Comparison of ENCODE assay signal across 9 cellular contexts in genomic region chr16:56643080-56643778, GRCh38. TPM values are rescaled to one million over a fixed set of nuclear protein-coding genes. Genes with fewer than 3 reads are reported as not detected.
DNase-seq lines count a peak whose midpoint lies in the region; ATAC-seq and TF ChIP-seq lines count a peak whose summit lies in the region.
"Had no signal": no experiment of that assay in that cellular context is flagged by ENCODE, and none has a peak within 500 bp of the region (broad histone marks: within the 10 kb centered on the region; RNA-seq: fewer than 3 reads in every experiment).

No MANE protein-coding gene starts in this region.

- H3K27me3 ChIP-seq in PC-3 (ENCODE audit: low read length) (no peaks in the 10 kb centered on the region), skeletal muscle tissue (ENCODE audit: control insufficient read depth in 3 of 3, insufficient read depth in 3 of 3, low read length in 3 of 3) (peaks cover 11 to 42% (median 35%) of the 10 kb centered on the region in 3 donors)

- no peak; the same call in 1 of the 2 replicates for TF ChIP-seq CTCF in PC-3 (conservative IDR thresholded peaks at IDR 0.05; ENCODE audit: low read depth, low read length)

- ATAC-seq in GM21515 (IDR thresholded peaks at IDR 0.05; ENCODE audit: unreplicated experiment) (peak; percentile 59), PC-3 (peak; percentile 99), HG03280 (IDR thresholded peaks at IDR 0.05; ENCODE audit: unreplicated experiment) (no peak)

- H3K4me1 ChIP-seq in PC-3 (ENCODE audit: insufficient read depth, low read length) (peaks cover 10% of the 10 kb centered on the region), skeletal muscle tissue (ENCODE audit: control insufficient read depth in 3 of 3, insufficient read depth in 3 of 3, low read length in 3 of 3) (peaks cover 16 to 21% (median 18%) of the 10 kb centered on the region in 3 donors)

- no peaks in the 10 kb centered on the region for H4K20me1 ChIP-seq in PC-3 (ENCODE audit: low read length)

- H3K4me2 ChIP-seq in PC-3 (ENCODE audit: low read length) = peak overlapping the region; percentile 51

- peak overlapping the region; percentile 55; the same call in 1 of the 2 replicates for H2AFZ ChIP-seq in PC-3 (ENCODE audit: low read length)

- H3K4me3 ChIP-seq in PC-3 (ENCODE audit: low read length) (no peak overlapping the region), skeletal muscle tissue (ENCODE audit: low read length in 3 of 3) (peak overlapping the region; percentile 29 to 64 (median 33))

- H3K79me2 ChIP-seq in PC-3 (ENCODE audit: low read length) = no peaks in the 10 kb centered on the region

- POLR2A ChIA-PET in PC-3 (lab: Charles Lee; ENCODE audit: unreplicated experiment) = interaction anchor here (0.6 kb wide), 1 partner anchor 30 kb away, joined by 5 read pairs; no protein-coding TSS in a partner anchor

- no peaks in the 10 kb centered on the region for H3K9me3 ChIP-seq in PC-3 (ENCODE audit: low read length)
- no peaks in the 10 kb centered on the region for H3K9me3 ChIP-seq in skeletal muscle tissue (ENCODE audit: control insufficient read depth in 3 of 3, low read length in 3 of 3)

- H3K9ac ChIP-seq in PC-3 (ENCODE audit: low read length) (no peak overlapping the region), skeletal muscle tissue (ENCODE audit: low read depth in 1 of 3, low read length in 3 of 3) (peak overlapping the region in 1 of 3 donors; percentile 66)

- CTCF ChIA-PET in PC-3 (lab: Charles Lee) = interaction anchor here (0.6 to 1.0 kb wide), 2 partner anchors 40 to 59 kb away, joined by 4 to 6 read pairs; no protein-coding TSS in a partner anchor

- H3F3A ChIP-seq in PC-3 (ENCODE audit: low read length, unreplicated experiment) = no peaks in the 10 kb centered on the region

- H3K9me2 ChIP-seq in PC-3 (replicated peaks; ENCODE audit: low read length) = no peaks in the 10 kb centered on the region

- BruUV-seq in PC-3 (replicated peaks; lab: Mats Ljungman, UMichigan) = no TSS peak

- intact Hi-C loops in PC-3 (cut with micrococcal nuclease) = no loop called here

- H3K27ac ChIP-seq in PC-3 (ENCODE audit: low read length) = no peak overlapping the region
- H3K27ac ChIP-seq in skeletal muscle tissue (ENCODE audit: low read depth, low read length) = peak overlapping the region; percentile 32

- DNase-seq in AG08395 (ENCODE audit: low spot score) = peak; percentile 56
- peak; percentile 53 for DNase-seq in PC-3
- peak; percentile 79 for DNase-seq in activated naive CD4-positive, alpha-beta T cell treated with anti-CD3 and anti-CD28 coated beads, Interleukin-2, amount 50 U/mL, for 16 hours
- peak; percentile 50 for DNase-seq in hepatic stellate cell (ENCODE audit: low spot score)
- no peak for DNase-seq in SKM-1 (lab: John Stamatoyannopoulos, UW; ENCODE audit: unreplicated experiment)

- no peaks in the 10 kb centered on the region for H3K36me3 ChIP-seq in PC-3 (ENCODE audit: low read depth, low read length)
- no peaks in the 10 kb centered on the region for H3K36me3 ChIP-seq in skeletal muscle tissue (ENCODE audit: control insufficient read depth in 3 of 3, insufficient read depth in 3 of 3, low read length in 3 of 3)

RNA-seq across cellular contexts. Expression of gene MT1A, which starts 4.8 kb away (rescaled TPM):
- total RNA-seq in PC-3 (2014; rRNA removed) = not detected in 2 replicates
- not detected for total RNA-seq in skeletal muscle tissue
- total RNA-seq: temporal lobe had no signal

RNA-seq across cellular contexts. Expression of gene MT1B, which starts 8.5 kb away (rescaled TPM):
- total RNA-seq in PC-3 (2014; rRNA removed) (not detected in 2 replicates), skeletal muscle tissue (not detected)
- total RNA-seq: temporal lobe had no signal

RNA-seq across cellular contexts. Expression of gene MT1M, which starts 10.8 kb away (rescaled TPM):
- 1.3 and 1.5 TPM in 2 replicates for total RNA-seq in PC-3 (2014; rRNA removed)
- 2.1 TPM for total RNA-seq in skeletal muscle tissue

RNA-seq across cellular contexts. Expression of gene MT1F, which starts 14.5 kb away (rescaled TPM):
- total RNA-seq in PC-3 (2014; rRNA removed) (15.2 and 27.3 TPM in 2 replicates), skeletal muscle tissue (not detected)

RNA-seq across cellular contexts. Expression of gene MT1E, which starts 17.6 kb away (rescaled TPM):
- total RNA-seq in PC-3 (2014; rRNA removed) (not detected in 2 replicates), skeletal muscle tissue (18.8 TPM)
